In the genomic region with DNA sequence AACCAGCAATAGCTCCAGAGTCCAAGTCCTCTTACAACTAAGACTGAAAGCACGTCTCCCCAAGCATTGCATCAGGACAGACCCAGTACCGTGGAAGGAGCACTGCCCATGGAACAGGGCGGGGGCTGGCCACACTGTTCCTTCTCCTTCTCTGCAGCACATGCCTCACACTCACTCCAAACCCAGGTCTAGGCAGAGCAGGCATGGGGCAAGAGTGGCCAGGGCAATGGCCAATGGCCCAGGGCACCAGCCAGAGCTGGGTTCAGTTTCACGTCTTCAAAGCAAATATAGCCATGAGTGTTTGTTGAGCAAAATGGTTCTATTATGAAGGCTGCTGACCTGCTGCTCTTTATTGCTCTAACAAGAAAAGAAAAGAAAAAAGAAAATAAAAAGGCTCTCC, we compare ENCODE assay signal across 1 cellular context.
TF ChIP-seq lines count a peak whose summit lies in the region.

No MANE protein-coding gene starts in this region.

TF ChIP-seq in HepG2, 621 proteins besides CTCF, POLR2A, EP300 and RAD21 (continued from another document):
- TF ChIP-seq CBX2 (IDR thresholded peaks at IDR 0.05; ENCODE audit: low read depth, low read length), result no peak
- no peak for TF ChIP-seq CBX2 (CRISPR knock-in tag; IDR thresholded peaks at IDR 0.05; ENCODE audit: low read depth)
- no peak for TF ChIP-seq ZNF878 (CRISPR knock-in tag; IDR thresholded peaks at IDR 0.05)
- TF ChIP-seq ZNF446 (CRISPR knock-in tag; IDR thresholded peaks at IDR 0.05), result no peak
- no peak for TF ChIP-seq AHR (CRISPR knock-in tag; IDR thresholded peaks at IDR 0.05)
- TF ChIP-seq HOXA9 (CRISPR knock-in tag; IDR thresholded peaks at IDR 0.05; ENCODE audit: borderline replicate concordance), result no peak
- TF ChIP-seq, protein P1, sequence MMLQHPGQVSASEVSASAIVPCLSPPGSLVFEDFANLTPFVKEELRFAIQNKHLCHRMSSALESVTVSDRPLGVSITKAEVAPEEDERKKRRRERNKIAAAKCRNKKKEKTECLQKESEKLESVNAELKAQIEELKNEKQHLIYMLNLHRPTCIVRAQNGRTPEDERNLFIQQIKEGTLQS (CRISPR knock-in tag; IDR thresholded peaks at IDR 0.05), result no peak
- TF ChIP-seq, protein P2, sequence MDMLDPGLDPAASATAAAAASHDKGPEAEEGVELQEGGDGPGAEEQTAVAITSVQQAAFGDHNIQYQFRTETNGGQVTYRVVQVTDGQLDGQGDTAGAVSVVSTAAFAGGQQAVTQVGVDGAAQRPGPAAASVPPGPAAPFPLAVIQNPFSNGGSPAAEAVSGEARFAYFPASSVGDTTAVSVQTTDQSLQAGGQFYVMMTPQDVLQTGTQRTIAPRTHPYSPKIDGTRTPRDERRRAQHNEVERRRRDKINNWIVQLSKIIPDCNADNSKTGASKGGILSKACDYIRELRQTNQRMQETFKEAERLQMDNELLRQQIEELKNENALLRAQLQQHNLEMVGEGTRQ (IDR thresholded peaks at IDR 0.05; ENCODE audit: low read depth, low read length), result no peak
- TF ChIP-seq, protein P2 (CRISPR knock-in tag; IDR thresholded peaks at IDR 0.05; ENCODE audit: borderline replicate concordance), result no peak
- TF ChIP-seq NFKBIZ (CRISPR knock-in tag; IDR thresholded peaks at IDR 0.05), result no peak
- no peak for TF ChIP-seq ZNF768 (CRISPR knock-in tag; IDR thresholded peaks at IDR 0.05)
- no peak for TF ChIP-seq ZNF20 (CRISPR knock-in tag; IDR thresholded peaks at IDR 0.05)
- no peak for TF ChIP-seq ARID2 (CRISPR knock-in tag; IDR thresholded peaks at IDR 0.05; ENCODE audit: borderline replicate concordance)
